8 cellular contexts compared by ENCODE assay signal in genomic region chr5:181173027-181173419, GRCh38. TPM values are rescaled to one million over a fixed set of nuclear protein-coding genes. Genes with fewer than 3 reads are reported as not detected.
DNase-seq lines count a peak whose midpoint lies in the region; ATAC-seq and TF ChIP-seq lines count a peak whose summit lies in the region.

No MANE protein-coding gene starts in this region.

- in situ Hi-C loops in ACHN (cut with HindIII; ENCODE audit: low pct_ligation_motif_present, low pct_unique_long_range_greater_than_20kb, low sequenced_read_pairs): no loop called here

- 33 to 42% methylated on average over 11 of the region's 11 CpGs for WGBS in endodermal cell (ENCODE audit: insufficient coverage in 1 of 2, insufficient read length in 1 of 2), 2 experiments

- H3K9me3 Mint-ChIP-seq in endodermal cell (no peaks in the 10 kb centered on the region), type B pancreatic cell (no peaks in the 10 kb centered on the region)

- H3K27ac ChIP-seq in endodermal cell (ENCODE audit: low read depth, low read length): no peak overlapping the region

- ATAC-seq in GM21367 (IDR thresholded peaks at IDR 0.05; ENCODE audit: unreplicated experiment) (peak; percentile 47), GM19351 (IDR thresholded peaks at IDR 0.05; ENCODE audit: unreplicated experiment) (no peak)

- H3K36me3 ChIP-seq in endodermal cell (ENCODE audit: control insufficient read depth, insufficient read depth, low read length): no peaks in the 10 kb centered on the region

- H3K27ac Mint-ChIP-seq in endodermal cell (peak overlapping the region; percentile 1), type B pancreatic cell (peak overlapping the region; percentile 73)

- no peak for TF ChIP-seq CTCF in LNCaP clone FGC (IDR thresholded peaks at IDR 0.05; ENCODE audit: control insufficient read depth, extremely low read depth, insufficient read depth)
- TF ChIP-seq CTCF in endodermal cell (conservative IDR thresholded peaks at IDR 0.05): peak; percentile 37
- TF ChIP-seq CTCF in type B pancreatic cell (conservative IDR thresholded peaks at IDR 0.05): peak; percentile 42

- H3K4me1 Mint-ChIP-seq in endodermal cell: peaks cover 19% of the 10 kb centered on the region
- H3K4me1 Mint-ChIP-seq in type B pancreatic cell (ENCODE audit: unreplicated experiment): peaks cover 33% of the 10 kb centered on the region

- DNase-seq in ACHN: peak; percentile 69
- no peak for DNase-seq in LNCaP clone FGC (ENCODE audit: low read depth)
- DNase-seq in endodermal cell: no peak
- DNase-seq in type B pancreatic cell (ENCODE audit: extremely low spot score, unreplicated experiment): no peak
- DNase-seq in COLO668 (lab: John Stamatoyannopoulos, UW; ENCODE audit: unreplicated experiment): no peak
- no peak for DNase-seq in T1000 (lab: John Stamatoyannopoulos, UW)

- H3K27me3 ChIP-seq in endodermal cell (ENCODE audit: control insufficient read depth, insufficient read depth, low read length, poor library complexity, severe bottlenecking): peaks cover 56% of the 10 kb centered on the region

- H3K36me3 Mint-ChIP-seq in endodermal cell (ENCODE audit: low read depth) (no peaks in the 10 kb centered on the region), type B pancreatic cell (no peaks in the 10 kb centered on the region)

- no peaks in the 10 kb centered on the region for H3K4me1 ChIP-seq in endodermal cell (ENCODE audit: control insufficient read depth, insufficient read depth, low read length)

- H3K4me3 ChIP-seq in LNCaP clone FGC (ENCODE audit: low read depth, low read length) (peak overlapping the region; percentile 60), endodermal cell (ENCODE audit: low read length) (peak overlapping the region; percentile 74)

- H3K4me3 Mint-ChIP-seq in endodermal cell (peak overlapping the region; percentile 60), type B pancreatic cell (peak overlapping the region; percentile 82)

- H3K9ac ChIP-seq in endodermal cell (ENCODE audit: extremely low read depth, low read length, poor library complexity, severe bottlenecking): no peak overlapping the region

- H3K27me3 Mint-ChIP-seq in endodermal cell (ENCODE audit: insufficient read depth): peaks cover 69% of the 10 kb centered on the region
- H3K27me3 Mint-ChIP-seq in type B pancreatic cell: peaks cover 88% of the 10 kb centered on the region

- no peaks in the 10 kb centered on the region for H3K9me3 ChIP-seq in endodermal cell (ENCODE audit: control insufficient read depth, low read length)

RNA-seq across cellular contexts. Expression of gene OR2V2, which starts 25.6 kb away (rescaled TPM):
- total RNA-seq in endodermal cell (not detected), type B pancreatic cell (ENCODE audit: low replicate concordance) (not detected in 2 replicates)
- polyA plus RNA-seq in endodermal cell (2013, experiment 1 of 2): not detected
- polyA plus RNA-seq in endodermal cell (2013, experiment 2 of 2): not detected

RNA-seq across cellular contexts. Expression of gene TRIM7, which starts 32.0 kb away (rescaled TPM):
- total RNA-seq in endodermal cell (not detected), type B pancreatic cell (ENCODE audit: low replicate concordance) (0.58 and 0.76 TPM in 2 replicates)
- polyA plus RNA-seq in endodermal cell (2013, experiment 1 of 2): 0.21 TPM
- polyA plus RNA-seq in endodermal cell (2013, experiment 2 of 2): 0.29 TPM

RNA-seq across cellular contexts. Expression of gene OR2V1, which starts 42.1 kb away (rescaled TPM):
- not detected for total RNA-seq in endodermal cell
- not detected for polyA plus RNA-seq in endodermal cell (2013, experiment 1 of 2)
- not detected for polyA plus RNA-seq in endodermal cell (2013, experiment 2 of 2)
- not detected in 2 replicates for total RNA-seq in type B pancreatic cell (ENCODE audit: low replicate concordance)

RNA-seq across cellular contexts. Expression of gene TRIM41, which starts 50.1 kb away (rescaled TPM):
- total RNA-seq in endodermal cell (10 to 100 TPM; 37.5 to 41.7 TPM), type B pancreatic cell (ENCODE audit: low replicate concordance) (22.1 and 31.2 TPM in 2 replicates)
- polyA plus RNA-seq in endodermal cell (2013, experiment 1 of 2): 29.1 TPM
- polyA plus RNA-seq in endodermal cell (2013, experiment 2 of 2): 23.7 TPM
